ENCODE assay signal across 8 cellular contexts in genomic region chr14:102088012-102088792, GRCh38. TPM values are rescaled to one million over a fixed set of nuclear protein-coding genes. Genes with fewer than 3 reads are reported as not detected.
DNase-seq lines count a peak whose midpoint lies in the region; ATAC-seq and TF ChIP-seq lines count a peak whose summit lies in the region.

No MANE protein-coding gene starts in this region.

- in situ Hi-C loops in Panc1 (cut with HindIII; ENCODE audit: low pct_unique_long_range_greater_than_20kb, low sequenced_read_pairs): no loop called here

- CTCF ChIA-PET in Panc1 (lab: Charles Lee): interaction anchor here (0.7 kb wide), 1 partner anchor 18 kb away, joined by 18 read pairs; no protein-coding TSS in a partner anchor

- no peaks in the 10 kb centered on the region for H3K9me3 Mint-ChIP-seq in activated naive CD4-positive, alpha-beta T cell treated with anti-CD3 and anti-CD28 coated beads, Interleukin-2, amount 50 U/mL, for 72 hours

- H3K36me3 ChIP-seq in GM06990 (ENCODE audit: control insufficient read depth, insufficient read depth, low read length) (peaks cover 11% of the 10 kb centered on the region), Panc1 (ENCODE audit: control insufficient read depth, insufficient read depth, low read length) (peaks cover 21% of the 10 kb centered on the region), heart left ventricle (peaks cover 0 to 30% (median 26%) of the 10 kb centered on the region in 9 donors), psoas muscle (ENCODE audit: insufficient read depth in 1 of 2, low read depth in 1 of 2) (peaks cover 10 to 28% of the 10 kb centered on the region in 2 donors)

- H3K27ac ChIP-seq in Panc1 (ENCODE audit: low read length) (peak overlapping the region; percentile 91), heart left ventricle (peak overlapping the region; percentile 96 to 100 (median 100)), psoas muscle (peak overlapping the region; percentile 97)

- 27 to 52% (median 46%) methylated on average over 39 of the region's 39 CpGs for WGBS in heart left ventricle, 4 donors
- 33 to 47% (median 34%) methylated on average over 35 to 39 of the region's 39 CpGs for WGBS in psoas muscle, 3 donors

- H3K27ac Mint-ChIP-seq in activated naive CD4-positive, alpha-beta T cell treated with anti-CD3 and anti-CD28 coated beads, Interleukin-2, amount 50 U/mL, for 72 hours: peak overlapping the region; percentile 90 to 97

- POLR2A ChIA-PET in Panc1 (lab: Charles Lee): interaction anchor here (0.7 kb wide), 1 partner anchor 45 kb away, joined by 5 read pairs; no protein-coding TSS in a partner anchor

- H3K9me3 ChIP-seq in Panc1 (ENCODE audit: control insufficient read depth, insufficient read depth, low read depth, low read length): no peaks in the 10 kb centered on the region
- no peaks in the 10 kb centered on the region for H3K9me3 ChIP-seq in heart left ventricle
- no peaks in the 10 kb centered on the region for H3K9me3 ChIP-seq in psoas muscle

- H3K27me3 ChIP-seq in GM06990 (replicated peaks; ENCODE audit: control insufficient read depth, insufficient read depth, low read length) (no peaks in the 10 kb centered on the region), Panc1 (ENCODE audit: control insufficient read depth, insufficient read depth, low read length) (no peaks in the 10 kb centered on the region), heart left ventricle (no peaks in the 10 kb centered on the region), psoas muscle (ENCODE audit: insufficient read depth in 3 of 3, low read length in 2 of 3) (no peaks in the 10 kb centered on the region)

- ATAC-seq in Panc1 (no peak), heart left ventricle (peak; percentile 10 to 58 (median 26)), psoas muscle (peak in 1 of 4 donors; percentile 27), GM21576 (IDR thresholded peaks at IDR 0.05; ENCODE audit: unreplicated experiment) (no peak), HG02884 (IDR thresholded peaks at IDR 0.05; ENCODE audit: unreplicated experiment) (no peak)
- peak; percentile 7 to 28 for ATAC-seq in activated naive CD4-positive, alpha-beta T cell treated with anti-CD3 and anti-CD28 coated beads, Interleukin-2, amount 50 U/mL, for 72 hours

- peaks cover 37 to 51% of the 10 kb centered on the region in 2 donors for H3K36me3 Mint-ChIP-seq in activated naive CD4-positive, alpha-beta T cell treated with anti-CD3 and anti-CD28 coated beads, Interleukin-2, amount 50 U/mL, for 72 hours

- TF ChIP-seq CTCF in GM06990 (IDR thresholded peaks at IDR 0.05; ENCODE audit: insufficient read depth, low read length, poor library complexity, severe bottlenecking) (no peak), Panc1 (IDR thresholded peaks at IDR 0.05) (no peak), heart left ventricle (IDR thresholded peaks at IDR 0.05) (peak in 1 of 12 donors; percentile 1), psoas muscle (IDR thresholded peaks at IDR 0.05) (no peak)

- peak; percentile 80 for DNase-seq in GM06990 (ENCODE audit: extremely low read depth, insufficient read length)
- no peak for DNase-seq in Panc1 (ENCODE audit: low read depth, low spot score)
- DNase-seq in activated naive CD4-positive, alpha-beta T cell treated with anti-CD3 and anti-CD28 coated beads, Interleukin-2, amount 50 U/mL, for 72 hours (ENCODE audit: low spot score in 2 of 2): peak; percentile 54 to 81
- peak; percentile 56 to 80 (median 67) for DNase-seq in heart left ventricle
- DNase-seq in psoas muscle: peak; percentile 63 to 72
- DNase-seq in NCI-H524 (lab: John Stamatoyannopoulos, UW): no peak

- intact Hi-C loops in Panc1 (cut with micrococcal nuclease; ENCODE audit: unreplicated experiment): no loop called here
- intact Hi-C loops in heart left ventricle (cut with DNase I): loop anchor here in 6 of 10 donors (5.0 to 10.0 kb wide), 7 partner anchors 49 to 229 kb away; partner anchors contain the start of genes DYNC1H1 (in 2 of the 6), ZNF839 (in 2 of the 6) and WDR20 (in 1 of the 6)
- intact Hi-C loops in psoas muscle (cut with DNase I): loop anchor here (2.0 to 5.0 kb wide), 3 partner anchors 37 to 229 kb away; partner anchors contain the start of genes DYNC1H1 (in 1 of the 2) and ZNF839 (in 1 of the 2)

- H3K4me3 ChIP-seq in GM06990 (replicated peaks; ENCODE audit: low read depth, low read length) (peak overlapping the region; percentile 67), Panc1 (ENCODE audit: low read depth in 2 of 2, low read length in 2 of 2) (peak overlapping the region; percentile 54 to 64), heart left ventricle (peak overlapping the region; percentile 47 to 99 (median 92)), psoas muscle (peak overlapping the region; percentile 80)

- H3K4me1 ChIP-seq in Panc1 (ENCODE audit: control insufficient read depth, insufficient read depth, low read length): peaks cover 21% of the 10 kb centered on the region
- peaks cover 10 to 43% (median 32%) of the 10 kb centered on the region in 12 donors for H3K4me1 ChIP-seq in heart left ventricle
- peaks cover 32% of the 10 kb centered on the region for H3K4me1 ChIP-seq in psoas muscle

- BruUV-seq in Panc1 (replicated peaks; lab: Mats Ljungman, UMichigan): no TSS peak

- TF ChIP-seq POLR2A in heart left ventricle (IDR thresholded peaks at IDR 0.05): no peak

RNA-seq across cellular contexts. Expression of gene HSP90AA1, which starts 1.4 kb away (rescaled TPM):
- 383 TPM for total RNA-seq in Panc1 (2021; ENCODE audit: unreplicated experiment)
- polyA plus RNA-seq in Panc1 (2012; ENCODE audit: insufficient read length): 314 TPM
- 1,000 to 10,000 TPM in 1 of 2 donors, 100 to 1,000 TPM in 1; 992 to 1,009 TPM for total RNA-seq in activated naive CD4-positive, alpha-beta T cell treated with anti-CD3 and anti-CD28 coated beads, Interleukin-2, amount 50 U/mL, for 72 hours
- 100 to 1,000 TPM; 351 to 854 (median 427) TPM for total RNA-seq in heart left ventricle
- polyA plus RNA-seq in heart left ventricle: 100 to 1,000 TPM; 377 to 956 TPM
- total RNA-seq in psoas muscle: 100 to 1,000 TPM; 398 to 659 (median 540) TPM
- polyA plus RNA-seq in psoas muscle: 1,000 to 10,000 TPM in 1 of 3 donors, 100 to 1,000 TPM in 2; 523 to 1,480 (median 614) TPM

RNA-seq across cellular contexts. Expression of gene WDR20, which starts 51.5 kb away (rescaled TPM):
- total RNA-seq in Panc1 (2021; ENCODE audit: unreplicated experiment): 20.2 TPM
- 11.0 TPM for polyA plus RNA-seq in Panc1 (2012; ENCODE audit: insufficient read length)
- 10 to 100 TPM; 30.1 to 34.2 TPM for total RNA-seq in activated naive CD4-positive, alpha-beta T cell treated with anti-CD3 and anti-CD28 coated beads, Interleukin-2, amount 50 U/mL, for 72 hours
- total RNA-seq in heart left ventricle: 10 to 100 TPM; 15.8 to 26.5 (median 21.2) TPM
- 10 to 100 TPM; 10.4 to 15.9 TPM for polyA plus RNA-seq in heart left ventricle
- total RNA-seq in psoas muscle: 10 to 100 TPM; 18.3 to 26.8 (median 22.3) TPM
- polyA plus RNA-seq in psoas muscle: 10 to 100 TPM; 11.4 to 20.6 (median 11.9) TPM

Comparison
In these comparisons a context has a peak if more than half of its experiments do, and no peak if none do; other contexts are left out.
1. DNase-seq: peak in GM06990 (single experiment), activated naive CD4-positive, alpha-beta T cell treated with anti-CD3 and anti-CD28 coated beads, Interleukin-2, amount 50 U/mL, for 72 hours (2 of 2), heart left ventricle (5 of 5) and psoas muscle (2 of 2); none in Panc1 (single experiment) and NCI-H524 (0 of 2).
2. ATAC-seq: peak in activated naive CD4-positive, alpha-beta T cell treated with anti-CD3 and anti-CD28 coated beads, Interleukin-2, amount 50 U/mL, for 72 hours (2 of 2) and heart left ventricle (4 of 4); none in Panc1 (single experiment), GM21576 (single experiment) and HG02884 (single experiment).
3. Peak in every context shown above with its lines, with median percentiles within 50 percentile points of each other: H3K4me3 ChIP-seq and H3K27ac ChIP-seq.